17 cellular contexts compared by ENCODE assay signal in genomic region chr5:80864706-80865435, GRCh38.
DNase-seq lines count a peak whose midpoint lies in the region; ATAC-seq, FAIRE-seq and TF ChIP-seq lines count a peak whose summit lies in the region.
"Had no signal": no experiment of that assay in that cellular context is flagged by ENCODE, and none has a peak within 500 bp of the region (broad histone marks: within the 10 kb centered on the region; RNA-seq: fewer than 3 reads in every experiment).

No MANE protein-coding gene starts in this region.

- peaks cover 37% of the 10 kb centered on the region for H3K36me3 Mint-ChIP-seq in activated naive CD8-positive, alpha-beta T cell treated with anti-CD3 and anti-CD28 coated beads for 36 hours

- intact Hi-C loops in kidney (cut with DNase I), result no loop called here

- H3K27me3 Mint-ChIP-seq in activated naive CD8-positive, alpha-beta T cell treated with anti-CD3 and anti-CD28 coated beads for 36 hours, result no peaks in the 10 kb centered on the region

- FAIRE-seq in GM19239 (lab: Jason Lieb, UNC) (peak; percentile 31), kidney (lab: Jason Lieb, UNC) (no peak)
- FAIRE-seq: D721Med had no signal

- no peak for TF ChIP-seq CTCF in kidney (IDR thresholded peaks at IDR 0.05; ENCODE audit: borderline replicate concordance, extremely low read depth, insufficient read depth)

- H3K4me1 ChIP-seq in kidney (ENCODE audit: control insufficient read depth in 1 of 2, insufficient read depth in 1 of 2, low read depth in 1 of 2, low read length in 2 of 2), result no peaks in the 10 kb centered on the region
- H3K4me1 ChIP-seq: esophagus squamous epithelium had no signal

- no peak overlapping the region for H3K9ac ChIP-seq in kidney (ENCODE audit: low read length in 2 of 2)

- peak; percentile 82 to 88 for ATAC-seq in activated CD4-positive, CD25-positive, alpha-beta regulatory T cell treated with anti-CD3 and anti-CD28 coated beads, Interleukin-2, amount 50 U/mL, for 24 hours
- peak; percentile 76 for ATAC-seq in HG02938 (IDR thresholded peaks at IDR 0.05; ENCODE audit: unreplicated experiment)

- peaks cover 31% of the 10 kb centered on the region for H3K4me1 Mint-ChIP-seq in activated naive CD8-positive, alpha-beta T cell treated with anti-CD3 and anti-CD28 coated beads for 36 hours

- no peaks in the 10 kb centered on the region for H3K36me3 ChIP-seq in kidney (ENCODE audit: control insufficient read depth in 1 of 2, insufficient read depth in 2 of 2, low read length in 2 of 2)
- H3K36me3 ChIP-seq: thoracic aorta had no signal

- no peak overlapping the region for H3K4me3 Mint-ChIP-seq in activated naive CD8-positive, alpha-beta T cell treated with anti-CD3 and anti-CD28 coated beads for 36 hours
- H3K4me3 Mint-ChIP-seq: mesothelial cell of epicardium had no signal

- no peak overlapping the region for H3K4me3 ChIP-seq in kidney (ENCODE audit: low read length in 2 of 2)
- H3K4me3 ChIP-seq: esophagus squamous epithelium, thoracic aorta had no signal

- no peak overlapping the region for H3K27ac ChIP-seq in kidney (ENCODE audit: low read depth in 2 of 2, low read length in 2 of 2)
- H3K27ac ChIP-seq: 22Rv1, esophagus squamous epithelium, thoracic aorta had no signal

- H3K9me3 ChIP-seq in kidney (ENCODE audit: control insufficient read depth in 1 of 2, low read length in 2 of 2), result no peaks in the 10 kb centered on the region
- H3K9me3 ChIP-seq: esophagus squamous epithelium, thoracic aorta had no signal

- no peaks in the 10 kb centered on the region for H3K9me3 Mint-ChIP-seq in activated naive CD8-positive, alpha-beta T cell treated with anti-CD3 and anti-CD28 coated beads for 36 hours

- DNase-seq in activated CD4-positive, CD25-positive, alpha-beta regulatory T cell treated with anti-CD3 and anti-CD28 coated beads, Interleukin-2, amount 50 U/mL, for 72 hours, result no peak
- DNase-seq in GM19239 (ENCODE audit: insufficient read length, low spot score), result no peak
- peak; percentile 8 for DNase-seq in activated naive CD8-positive, alpha-beta T cell treated with anti-CD3 and anti-CD28 coated beads for 36 hours
- no peak for DNase-seq in SIG-M5 (lab: John Stamatoyannopoulos, UW)
- DNase-seq in kidney, result no peak
- no peak for DNase-seq in hepatic stellate cell (ENCODE audit: low spot score)
- DNase-seq: activated gamma-delta T cell treated with Interleukin-2 at 50 U/mL for 16 hours, esophagus squamous epithelium, MM.1S, NCI-H510A treated with DMSO at 0.1 percent for 48 hours, SHP77 had no signal

- no peak overlapping the region for H3K27ac Mint-ChIP-seq in activated naive CD8-positive, alpha-beta T cell treated with anti-CD3 and anti-CD28 coated beads for 36 hours
